Comparison of ENCODE assay signal across 21 cellular contexts in the genomic region with DNA sequence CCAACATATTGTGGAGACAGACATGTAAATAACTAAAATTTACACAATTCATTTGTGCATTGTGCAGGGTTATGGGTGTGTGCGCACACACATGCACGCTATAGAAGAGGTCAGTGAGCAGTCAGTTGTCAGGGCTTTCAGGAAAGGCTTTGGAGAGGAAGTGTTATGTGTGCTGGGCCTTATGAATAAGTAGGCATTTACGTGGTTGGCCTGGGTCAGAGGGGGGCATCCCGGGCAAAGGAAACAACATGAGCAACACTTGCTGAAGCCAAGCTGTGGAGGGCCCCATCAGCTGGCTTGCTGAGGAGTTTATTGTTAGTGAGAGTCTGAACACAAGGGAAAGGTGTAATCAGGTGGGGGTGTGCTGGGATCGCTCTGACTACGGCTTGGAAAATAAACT. TPM values are rescaled to one million over a fixed set of nuclear protein-coding genes. Genes with fewer than 3 reads are reported as not detected.
DNase-seq lines count a peak whose midpoint lies in the region; ATAC-seq, FAIRE-seq and TF ChIP-seq lines count a peak whose summit lies in the region.
"Had no signal": no experiment of that assay in that cellular context is flagged by ENCODE, and none has a peak within 500 bp of the region (broad histone marks: within the 10 kb centered on the region; RNA-seq: fewer than 3 reads in every experiment).

No MANE protein-coding gene starts in this region.

- H3K4me1 ChIP-seq in SJCRH30 (peaks cover 55% of the 10 kb centered on the region), esophagus (ENCODE audit: control insufficient read depth in 2 of 2, insufficient read depth in 2 of 2, low read length in 1 of 2) (peaks cover 14 to 20% of the 10 kb centered on the region in 2 donors), gastrocnemius medialis (peaks cover 45 to 54% of the 10 kb centered on the region in 2 donors), kidney (ENCODE audit: control insufficient read depth in 1 of 2, insufficient read depth in 1 of 2, low read depth in 1 of 2, low read length in 2 of 2) (peaks cover 45 to 50% of the 10 kb centered on the region in 2 donors)

- no peak overlapping the region for H3K9ac ChIP-seq in kidney (ENCODE audit: low read length in 2 of 2)

- no peaks in the 10 kb centered on the region for H3K27me3 ChIP-seq in SJCRH30
- no peaks in the 10 kb centered on the region for H3K27me3 ChIP-seq in esophagus (ENCODE audit: control insufficient read depth in 1 of 2, insufficient read depth in 2 of 2, low read length in 2 of 2)
- H3K27me3 ChIP-seq in gastrocnemius medialis, result no peaks in the 10 kb centered on the region
- H3K27me3 ChIP-seq: upper lobe of left lung had no signal

- FAIRE-seq in kidney (lab: Jason Lieb, UNC), result no peak
- no peak for FAIRE-seq in D721Med (lab: Jason Lieb, UNC)
- FAIRE-seq: endometrium had no signal

- H3K27ac ChIP-seq in SJCRH30 (peak overlapping the region; percentile 96), esophagus (ENCODE audit: low read depth in 2 of 2, low read length in 1 of 2) (peak overlapping the region; percentile 53 to 78), gastrocnemius medialis (peak overlapping the region in 3 of 4 donors; percentile 54 to 86 (median 74)), kidney (ENCODE audit: low read depth in 2 of 2, low read length in 2 of 2) (no peak overlapping the region)
- H3K27ac ChIP-seq: 22Rv1 had no signal

- no peak overlapping the region for H3K4me3 ChIP-seq in SJCRH30
- H3K4me3 ChIP-seq in esophagus (ENCODE audit: low read depth in 1 of 2, low read length in 2 of 2), result no peak overlapping the region
- no peak overlapping the region for H3K4me3 ChIP-seq in gastrocnemius medialis
- H3K4me3 ChIP-seq in kidney (ENCODE audit: low read length in 2 of 2), result no peak overlapping the region
- H3K4me3 ChIP-seq: psoas muscle, upper lobe of left lung had no signal

- H3K9me3 ChIP-seq in SJCRH30 (replicated peaks), result no peaks in the 10 kb centered on the region
- no peaks in the 10 kb centered on the region for H3K9me3 ChIP-seq in esophagus (ENCODE audit: control insufficient read depth in 2 of 2, insufficient read depth in 1 of 2, low read depth in 1 of 2, low read length in 1 of 2)
- H3K9me3 ChIP-seq in gastrocnemius medialis, result no peaks in the 10 kb centered on the region
- H3K9me3 ChIP-seq in kidney (ENCODE audit: control insufficient read depth in 1 of 2, low read length in 2 of 2), result no peaks in the 10 kb centered on the region
- H3K9me3 ChIP-seq: psoas muscle, upper lobe of left lung had no signal

- TF ChIP-seq CTCF in gastrocnemius medialis (IDR thresholded peaks at IDR 0.05 in 4 of 5, conservative IDR thresholded peaks at IDR 0.05 in 1 of 5) (no peak), kidney (IDR thresholded peaks at IDR 0.05; ENCODE audit: borderline replicate concordance, extremely low read depth, insufficient read depth) (no peak), D721Med (IDR thresholded peaks at IDR 0.05; ENCODE audit: insufficient read depth, missing control alignments) (no peak)

- WGBS in esophagus, 2 donors, result 62 to 66% methylated on average over 6 of the region's 6 CpGs

- intact Hi-C loops in gastrocnemius medialis (cut with DNase I; ENCODE audit: low total_unique reads) (no loop called here), kidney (cut with DNase I) (no loop called here)

- no peak for TF ChIP-seq POLR2A in gastrocnemius medialis (IDR thresholded peaks at IDR 0.05)

- peaks cover 4% of the 10 kb centered on the region; the same call in 1 of the 2 replicates for H3K36me3 ChIP-seq in SJCRH30
- no peaks in the 10 kb centered on the region for H3K36me3 ChIP-seq in esophagus (ENCODE audit: control insufficient read depth in 2 of 2, insufficient read depth in 2 of 2, low read length in 1 of 2)
- no peaks in the 10 kb centered on the region for H3K36me3 ChIP-seq in gastrocnemius medialis
- no peaks in the 10 kb centered on the region for H3K36me3 ChIP-seq in kidney (ENCODE audit: control insufficient read depth in 1 of 2, insufficient read depth in 2 of 2, low read length in 2 of 2)
- H3K36me3 ChIP-seq: upper lobe of left lung had no signal

- no peak for ATAC-seq in gastrocnemius medialis
- ATAC-seq: HCT116, psoas muscle, T-helper 17 cell had no signal

- DNase-seq in DMS53 (lab: John Stamatoyannopoulos, UW) (peak; percentile 6), DMS53 treated with DMSO at 0.1 percent for 48 hours (lab: John Stamatoyannopoulos, UW; ENCODE audit: unreplicated experiment) (no peak), SJCRH30 (peak in 1 of 2 experiments; percentile 43), gastrocnemius medialis (no peak), kidney (no peak), NCI-H1048 (lab: John Stamatoyannopoulos, UW) (no peak), D721Med (ENCODE audit: insufficient read length, low spot score) (no peak)
- DNase-seq: activated CD4-positive, alpha-beta T cell treated with anti-CD3 and anti-CD28 coated beads, Interleukin-2, amount 50 U/mL, for 4 hours; activated gamma-delta T cell treated with Interleukin-2 at 50 U/mL for 16 hours; kidney glomerular epithelial cell; NCI-H1436; NCI-H526; psoas muscle; T-helper 17 cell; upper lobe of left lung had no signal

- in situ Hi-C loops in gastrocnemius medialis (cut with MboI; ENCODE audit: low sequenced_read_pairs in 4 of 4), result no loop called here

RNA-seq across cellular contexts. Expression of a gene that starts 4.2 kb away (rescaled TPM):
- total RNA-seq in SJCRH30 (2014; rRNA removed; shearing (Covaris generic)), result 259 and 261 TPM in 2 replicates
- polyA plus RNA-seq in esophagus (10 to 100 TPM; 47.3 to 87.9 TPM), kidney (ENCODE audit: insufficient read depth, low read depth, low replicate concordance) (101 TPM)
- total RNA-seq in gastrocnemius medialis (10 to 100 TPM; 19.0 to 29.2 (median 22.5) TPM), kidney (69.4 TPM)

RNA-seq across cellular contexts. Expression of a gene that starts 41.6 kb away (rescaled TPM):
- total RNA-seq in SJCRH30 (2014; rRNA removed; shearing (Covaris generic)), result 37.7 and 40.4 TPM in 2 replicates
- polyA plus RNA-seq in esophagus, result 10 to 100 TPM; 50.6 to 63.2 TPM
- 10 to 100 TPM; 22.6 to 29.3 (median 26.9) TPM for total RNA-seq in gastrocnemius medialis
- total RNA-seq in kidney, result 183 TPM
- polyA plus RNA-seq in kidney (ENCODE audit: insufficient read depth, low read depth, low replicate concordance), result 36.8 TPM

RNA-seq across cellular contexts. Expression of a gene that starts 55.9 kb away (rescaled TPM):
- 0.13 TPM in 1 of 2 replicates, not detected in the other for total RNA-seq in SJCRH30 (2014; rRNA removed; shearing (Covaris generic))
- under 1 TPM; 0.34 to 0.77 TPM for polyA plus RNA-seq in esophagus
- total RNA-seq in gastrocnemius medialis, result not detected
- total RNA-seq in kidney, result 0.57 TPM
- polyA plus RNA-seq in kidney (ENCODE audit: insufficient read depth, low read depth, low replicate concordance), result 0.22 TPM
- total RNA-seq: myocyte, psoas muscle, T-helper 17 cell had no signal
- polyA plus RNA-seq: CD14-positive monocyte, psoas muscle had no signal

RNA-seq across cellular contexts. Expression of a gene that starts 56.0 kb away (rescaled TPM):
- total RNA-seq in SJCRH30 (2014; rRNA removed; shearing (Covaris generic)), result not detected in 2 replicates
- not detected for polyA plus RNA-seq in esophagus
- total RNA-seq in gastrocnemius medialis, result not detected
- total RNA-seq in kidney, result not detected
- not detected for polyA plus RNA-seq in kidney (ENCODE audit: insufficient read depth, low read depth, low replicate concordance)
- total RNA-seq: myocyte, psoas muscle, T-helper 17 cell had no signal
- polyA plus RNA-seq: CD14-positive monocyte, psoas muscle had no signal

Comparison
In these comparisons a context has a peak if more than half of its experiments do, and no peak if none do; other contexts are left out.
1. H3K27ac ChIP-seq: peak in SJCRH30 (single experiment), esophagus (2 of 2) and gastrocnemius medialis (3 of 4); none in kidney (0 of 2).